ENCODE assay signal across 1 cellular context in genomic region chr16:88978608-88979346, GRCh38.
TF ChIP-seq lines count a peak whose summit lies in the region.

No MANE protein-coding gene starts in this region.

TF ChIP-seq in GM12878, 131 proteins besides CTCF, POLR2A, EP300 and RAD21 (continued from another document):
- peak in 1 of 2 experiments; percentile 80; a peak in 1 of 4 replicates for TF ChIP-seq BHLHE40 (IDR thresholded peaks at IDR 0.05; ENCODE audit: borderline replicate concordance in 1 of 2, low read depth in 2 of 2, low read length in 1 of 2)
- no peak for TF ChIP-seq ZBTB11 (CRISPR knock-in tag; IDR thresholded peaks at IDR 0.05)
- peak; percentile 97 for TF ChIP-seq DPF2 (IDR thresholded peaks at IDR 0.05)
- TF ChIP-seq EED (IDR thresholded peaks at IDR 0.05; ENCODE audit: low read depth), result peak; percentile 68
- no peak for TF ChIP-seq BCLAF1 (IDR thresholded peaks at IDR 0.05)
- peak; percentile 80; the same call in 1 of the 2 replicates for TF ChIP-seq ZNF217 (IDR thresholded peaks at IDR 0.05)
- TF ChIP-seq SRF (IDR thresholded peaks at IDR 0.05; ENCODE audit: low read depth in 2 of 2, low read length in 2 of 2), result no peak
- no peak for TF ChIP-seq SUZ12 (IDR thresholded peaks at IDR 0.05; ENCODE audit: unreplicated experiment)
- TF ChIP-seq ZBED1 (IDR thresholded peaks at IDR 0.05; ENCODE audit: borderline replicate concordance), result 0 out of 2 replicates have a peak, but pooled peaks have one; percentile 60
- no peak for TF ChIP-seq ATF3 (IDR thresholded peaks at IDR 0.05; ENCODE audit: borderline replicate concordance, extremely low read depth, low read depth, low read length)
- peak; percentile 64; the same call in 1 of the 2 replicates for TF ChIP-seq BCL11A (IDR thresholded peaks at IDR 0.05; ENCODE audit: low read depth, low read length)
- TF ChIP-seq HCFC1 (IDR thresholded peaks at IDR 0.05; ENCODE audit: low read length), result 0 out of 2 replicates have a peak, but pooled peaks have one; percentile 6
- TF ChIP-seq E2F4 (IDR thresholded peaks at IDR 0.05; ENCODE audit: low read depth, low read length), result no peak
- no peak for TF ChIP-seq CBX5 (IDR thresholded peaks at IDR 0.05; ENCODE audit: low read depth)
- no peak for TF ChIP-seq NFIC (IDR thresholded peaks at IDR 0.05; ENCODE audit: low read depth, low read length)
- peak; percentile 11; the same call in 2 of the 3 replicates for TF ChIP-seq POU2F2 (IDR thresholded peaks at IDR 0.05; ENCODE audit: borderline replicate concordance, low read depth, low read length)
- peak; percentile 87 for TF ChIP-seq MXI1 (IDR thresholded peaks at IDR 0.05; ENCODE audit: low read depth, low read length)
- TF ChIP-seq ETV6 (conservative IDR thresholded peaks at IDR 0.05 in 1 of 2, IDR thresholded peaks at IDR 0.05 in 1 of 2; ENCODE audit: borderline replicate concordance in 1 of 2, low read depth in 1 of 2), result peak in 1 of 2 experiments; percentile 75; a peak in 2 of 4 replicates
- no peak for TF ChIP-seq WRNIP1 (IDR thresholded peaks at IDR 0.05; ENCODE audit: borderline replicate concordance, low read depth, low read length)
- no peak for TF ChIP-seq SREBF2 (IDR thresholded peaks at IDR 0.05; ENCODE audit: low read length)
- peak; percentile 61 for TF ChIP-seq SKIL (IDR thresholded peaks at IDR 0.05; ENCODE audit: low read depth, poor library complexity, severe bottlenecking)
- TF ChIP-seq USF1 (IDR thresholded peaks at IDR 0.05; ENCODE audit: borderline replicate concordance, extremely low read length, insufficient read depth, low read depth, low read length), result no peak
- TF ChIP-seq POLR2AphosphoS2 (IDR thresholded peaks at IDR 0.05; ENCODE audit: low read depth, low read length), result peak; percentile 39; the same call in 1 of the 2 replicates
- TF ChIP-seq IRF5 (IDR thresholded peaks at IDR 0.05; ENCODE audit: borderline replicate concordance), result no peak
- TF ChIP-seq CEBPZ (IDR thresholded peaks at IDR 0.05; ENCODE audit: low read depth, low read length), result no peak
- peak; percentile 83 for TF ChIP-seq IKZF1 (conservative IDR thresholded peaks at IDR 0.05)
- TF ChIP-seq HSF1 (IDR thresholded peaks at IDR 0.05; ENCODE audit: low read depth, low read length), result no peak
- peak; percentile 100 for TF ChIP-seq TCF12 (IDR thresholded peaks at IDR 0.05; ENCODE audit: low read depth, low read length)
- TF ChIP-seq YY1 (IDR thresholded peaks at IDR 0.05; ENCODE audit: low read depth, low read length), result peak; percentile 46; the same call in 1 of the 2 replicates
- no peak for TF ChIP-seq REST (IDR thresholded peaks at IDR 0.05; ENCODE audit: low read depth, low read length)
